24 cellular contexts compared by ENCODE assay signal in genomic region chr15:61736792-61737191, GRCh38.
DNase-seq lines count a peak whose midpoint lies in the region; ATAC-seq and TF ChIP-seq lines count a peak whose summit lies in the region.
"Had no signal": no experiment of that assay in that cellular context is flagged by ENCODE, and none has a peak within 500 bp of the region (broad histone marks: within the 10 kb centered on the region; RNA-seq: fewer than 3 reads in every experiment).

No MANE protein-coding gene starts in this region.

- no peak overlapping the region for H3K27ac ChIP-seq in left ventricle myocardium inferior (replicated peaks)
- no peak overlapping the region for H3K27ac ChIP-seq in stomach
- H3K27ac ChIP-seq: A549, C4-2B, SJCRH30 had no signal

- intact Hi-C loops in left ventricle myocardium superior (cut with micrococcal nuclease) (no loop called here), left ventricle myocardium inferior (cut with micrococcal nuclease) (no loop called here), stomach (cut with DNase I; ENCODE audit: low total_unique reads) (no loop called here)

- H3K9me3 ChIP-seq in left ventricle myocardium inferior (replicated peaks) (peaks cover 10% of the 10 kb centered on the region), stomach (no peaks in the 10 kb centered on the region)
- H3K9me3 ChIP-seq: A549, Caco-2, SJCRH30 had no signal

- H3K4me1 ChIP-seq in left ventricle myocardium inferior (no peaks in the 10 kb centered on the region), stomach (no peaks in the 10 kb centered on the region)
- H3K4me1 ChIP-seq: A549, Caco-2 had no signal

- TF ChIP-seq CTCF in left ventricle myocardium inferior (IDR thresholded peaks at IDR 0.05; ENCODE audit: borderline replicate concordance) (no peak), choroid plexus epithelial cell (conservative IDR thresholded peaks at IDR 0.05; ENCODE audit: low read depth, low read length) (no peak), stomach (IDR thresholded peaks at IDR 0.05) (no peak)

- peak; percentile 43 for ATAC-seq in left ventricle myocardium superior
- no peak for ATAC-seq in HG03378 (IDR thresholded peaks at IDR 0.05; ENCODE audit: unreplicated experiment)
- ATAC-seq: A549; CD8-positive, alpha-beta T cell; HCT116; K562; Panc1; SK-N-SH treated with all-trans-retinoic acid at 6 μM for 48 hours; T-cell had no signal

- DNase-seq in left ventricle myocardium superior (no peak), left ventricle myocardium inferior (no peak), MV-4-11 (lab: John Stamatoyannopoulos, UW) (peak; percentile 62), choroid plexus epithelial cell (ENCODE audit: low read depth) (peak; percentile 6), stomach (no peak), RKO (ENCODE audit: low spot score) (no peak)
- DNase-seq: AML-193; Caco-2; CD8-positive, alpha-beta T cell; NCI-H1105; NCI-H1436 treated with DMSO at 0.1 percent for 48 hours; NCI-H1930; NCI-H2107; NCI-H524; NCI-H774; SJCRH30; T-cell had no signal

- no peak overlapping the region for H3K4me3 ChIP-seq in left ventricle myocardium inferior
- H3K4me3 ChIP-seq in choroid plexus epithelial cell (ENCODE audit: low read depth, low read length) = no peak overlapping the region
- H3K4me3 ChIP-seq in stomach = no peak overlapping the region
- H3K4me3 ChIP-seq: A549, K562, SJCRH30 had no signal

- WGBS in stomach, 5 donors = 67 to 88% (median 78%) methylated on average over 1 of the region's 1 CpG

- no peak for TF ChIP-seq EP300 in stomach (IDR thresholded peaks at IDR 0.05)

- no peak for TF ChIP-seq POLR2A in stomach (IDR thresholded peaks at IDR 0.05)

- H3K36me3 ChIP-seq in left ventricle myocardium inferior (no peaks in the 10 kb centered on the region), stomach (no peaks in the 10 kb centered on the region)
- H3K36me3 ChIP-seq: SJCRH30 had no signal

- peaks cover 10% of the 10 kb centered on the region for H3K27me3 ChIP-seq in left ventricle myocardium inferior (ENCODE audit: low read depth)
- no peaks in the 10 kb centered on the region for H3K27me3 ChIP-seq in stomach
- H3K27me3 ChIP-seq: SJCRH30 had no signal

Comparison
In these comparisons a context has a peak if more than half of its experiments do, and no peak if none do; other contexts are left out.
1. DNase-seq: peak in MV-4-11 (single experiment) and choroid plexus epithelial cell (single experiment); none in left ventricle myocardium superior (single experiment), left ventricle myocardium inferior (single experiment), stomach (single experiment) and RKO (single experiment).